ENCODE assay signal across 27 cellular contexts in genomic region chr1:47765742-47766485, GRCh38.
"Had no signal": no experiment of that assay in that cellular context is flagged by ENCODE, and none has a peak within 500 bp of the region (broad histone marks: within the 10 kb centered on the region; RNA-seq: fewer than 3 reads in every experiment).

No MANE protein-coding gene starts in this region.

- H3K9me3 Mint-ChIP-seq: activated CD4-positive, alpha-beta memory T cell treated with anti-CD3 and anti-CD28 coated beads, Interleukin-2, amount 10 ng/mL, durations not matched to agents 7 days and 5 days; activated CD4-positive, alpha-beta T cell treated with anti-CD3 and anti-CD28 coated beads, Interleukin-2, amount 10 ng/mL, durations not matched to agents 7 days and 5 days; activated naive CD4-positive, alpha-beta T cell treated with anti-CD3 and anti-CD28 coated beads for 36 hours; activated T-helper 17 cell treated with anti-CD3 and anti-CD28 coated beads, Interleukin-2, amount 50 U/mL, for 72 hours; brain had no signal

- ATAC-seq: activated T-helper 17 cell treated with anti-CD3 and anti-CD28 coated beads, Interleukin-2, amount 50 U/mL, for 72 hours; PC-3; T-helper 17 cell had no signal

- H3K36me3 ChIP-seq: cardiac muscle cell had no signal

- H3K27ac ChIP-seq: cardiac muscle cell had no signal

- H3K4me1 Mint-ChIP-seq: activated CD4-positive, alpha-beta memory T cell treated with anti-CD3 and anti-CD28 coated beads, Interleukin-2, amount 10 ng/mL, durations not matched to agents 7 days and 5 days; activated CD4-positive, alpha-beta T cell treated with anti-CD3 and anti-CD28 coated beads, Interleukin-2, amount 10 ng/mL, durations not matched to agents 7 days and 5 days; activated T-helper 17 cell treated with anti-CD3 and anti-CD28 coated beads, Interleukin-2, amount 50 U/mL, for 72 hours had no signal

- H3K27ac Mint-ChIP-seq: activated CD4-positive, alpha-beta memory T cell treated with anti-CD3 and anti-CD28 coated beads, Interleukin-2, amount 10 ng/mL, durations not matched to agents 7 days and 5 days; activated CD4-positive, alpha-beta T cell treated with anti-CD3 and anti-CD28 coated beads, Interleukin-2, amount 10 ng/mL, durations not matched to agents 7 days and 5 days; activated naive CD4-positive, alpha-beta T cell treated with anti-CD3 and anti-CD28 coated beads for 36 hours; activated naive CD8-positive, alpha-beta T cell; activated T-helper 17 cell treated with anti-CD3 and anti-CD28 coated beads, Interleukin-2, amount 50 U/mL, for 72 hours; T-helper 17 cell had no signal

- H3K4me3 ChIP-seq: cardiac muscle cell had no signal

- H3K27me3 Mint-ChIP-seq: activated CD4-positive, alpha-beta memory T cell treated with anti-CD3 and anti-CD28 coated beads, Interleukin-2, amount 10 ng/mL, durations not matched to agents 7 days and 5 days; activated CD4-positive, alpha-beta T cell treated with anti-CD3 and anti-CD28 coated beads, Interleukin-2, amount 10 ng/mL, durations not matched to agents 7 days and 5 days had no signal

- H3K4me3 Mint-ChIP-seq: activated CD4-positive, alpha-beta memory T cell treated with anti-CD3 and anti-CD28 coated beads, Interleukin-2, amount 10 ng/mL, durations not matched to agents 7 days and 5 days; activated CD4-positive, alpha-beta T cell treated with anti-CD3 and anti-CD28 coated beads, Interleukin-2, amount 10 ng/mL, durations not matched to agents 7 days and 5 days; activated naive CD4-positive, alpha-beta T cell treated with anti-CD3 and anti-CD28 coated beads for 36 hours; activated naive CD8-positive, alpha-beta T cell; activated T-helper 17 cell treated with anti-CD3 and anti-CD28 coated beads, Interleukin-2, amount 50 U/mL, for 72 hours; brain; T-helper 17 cell had no signal

- H3K36me3 Mint-ChIP-seq: activated naive CD8-positive, alpha-beta T cell; brain had no signal

- DNase-seq: activated CD4-positive, alpha-beta memory T cell treated with anti-CD3 and anti-CD28 coated beads, Interleukin-2, amount 10 ng/mL, durations not matched to agents 7 days and 5 days; activated CD4-positive, alpha-beta T cell treated with anti-CD3 and anti-CD28 coated beads, Interleukin-2, amount 10 ng/mL, durations not matched to agents 7 days and 5 days; activated CD4-positive, CD25-positive, alpha-beta regulatory T cell; activated gamma-delta T cell; activated naive CD4-positive, alpha-beta T cell treated with anti-CD3 and anti-CD28 coated beads for 36 hours; activated T-cell treated with anti-CD3 and anti-CD28 coated beads for 4 hours; activated T-cell treated with anti-CD3 and anti-CD28 coated beads, Interleukin-2, amount 50 U/mL, for 48 hours; amygdala; Kasumi-1; KBM-7; NCI-H1048; NCI-H146; NCI-H1930; NCI-H2107; NCI-H2171 treated with DMSO at 0.1 percent for 48 hours; NCI-H226; NCI-H510A; NCI-H526 treated with DMSO at 0.1 percent for 48 hours; NCI-H82; PC-3; SIG-M5; T-helper 17 cell; T-helper 9 cell had no signal
